In the genomic region with DNA sequence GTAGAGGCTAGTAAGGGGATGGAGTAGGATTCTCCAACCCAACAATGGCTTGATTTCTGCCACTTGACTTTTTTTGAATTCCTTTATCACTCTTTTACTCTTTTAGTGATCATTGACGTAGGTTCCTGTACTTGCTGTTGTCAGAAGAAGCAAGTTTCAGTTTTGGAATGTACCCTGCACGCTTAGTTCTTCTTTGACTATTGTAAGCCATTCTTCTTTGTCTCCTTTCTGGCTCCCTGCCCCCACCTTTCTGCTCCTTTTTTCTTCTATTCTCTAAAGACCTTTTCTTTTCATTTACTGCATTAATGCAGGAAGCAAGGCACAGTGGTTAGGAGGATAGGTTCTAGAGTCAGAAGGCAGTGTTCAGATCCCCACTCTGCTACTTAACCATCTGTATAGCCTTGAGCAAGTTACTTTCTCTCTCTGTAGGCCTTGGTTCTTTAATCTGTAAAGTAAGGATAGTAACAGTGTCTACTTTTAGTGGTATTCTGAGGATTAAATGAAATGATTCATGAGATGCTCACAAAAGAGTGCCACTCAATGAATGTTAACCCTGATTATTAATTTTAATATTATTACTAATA, we compare ENCODE assay signal across 14 cellular contexts. TPM values are rescaled to one million over a fixed set of nuclear protein-coding genes. Genes with fewer than 3 reads are reported as not detected.
A peak's percentile ranks its signal among the peaks of the same experiment; 100 is the strongest.
DNase-seq lines count a peak whose midpoint lies in the region; ATAC-seq and TF ChIP-seq lines count a peak whose summit lies in the region.
"Had no signal": no experiment of that assay in that cellular context is flagged by ENCODE, and none has a peak within 500 bp of the region (broad histone marks: within the 10 kb centered on the region; RNA-seq: fewer than 3 reads in every experiment).

No MANE protein-coding gene starts in this region.

- intact Hi-C loops in ascending aorta (cut with DNase I): no loop called here

- no peak for DNase-seq in NCI-H1930 (lab: John Stamatoyannopoulos, UW)
- no peak for DNase-seq in ascending aorta (ENCODE audit: low spot score in 2 of 2)
- DNase-seq: head of caudate nucleus, left ventricle myocardium inferior had no signal

- no peaks in the 10 kb centered on the region for H4K20me1 ChIP-seq in BLaER1 treated with 17β-estradiol and CSF1 and Interleukin-3, amounts not matched to agents 10 nM and 100 nM

- peak overlapping the region in 7 of 11 experiments; percentile 2 to 47 (median 10); a peak in 7 of 22 replicates for H3K27ac ChIP-seq in BLaER1 treated with 17β-estradiol and CSF1 and Interleukin-3, amounts not matched to agents 10 nM and 100 nM
- H3K27ac ChIP-seq in ascending aorta: no peak overlapping the region
- H3K27ac ChIP-seq: breast epithelium, left ventricle myocardium inferior, SJSA1 had no signal

- no peak for TF ChIP-seq CTCF in ascending aorta (IDR thresholded peaks at IDR 0.05)

- peaks cover 16 to 45% (median 28%) of the 10 kb centered on the region in 10 experiments for H3K4me1 ChIP-seq in BLaER1 treated with 17β-estradiol and CSF1 and Interleukin-3, amounts not matched to agents 10 nM and 100 nM
- H3K4me1 ChIP-seq in ascending aorta: no peaks in the 10 kb centered on the region
- H3K4me1 ChIP-seq: breast epithelium, SJSA1 had no signal

- 0 out of 22 replicates have a peak, but pooled peaks cover 0 to 4% (median 0%) of the 10 kb centered on the region in 11 experiments for H3K36me3 ChIP-seq in BLaER1 treated with 17β-estradiol and CSF1 and Interleukin-3, amounts not matched to agents 10 nM and 100 nM
- H3K36me3 ChIP-seq in ascending aorta: no peaks in the 10 kb centered on the region
- H3K36me3 ChIP-seq: breast epithelium, SJSA1 had no signal

- H3K4me3 ChIP-seq in BLaER1 treated with 17β-estradiol and CSF1 and Interleukin-3, amounts not matched to agents 10 nM and 100 nM: no peak overlapping the region
- no peak overlapping the region for H3K4me3 ChIP-seq in ascending aorta
- H3K4me3 ChIP-seq: breast epithelium, K562, left ventricle myocardium inferior, SJSA1 had no signal

- 0 out of 22 replicates have a peak overlapping the region, but pooled peaks of 1 of the 11 experiments have one; percentile 15 for H3K9ac ChIP-seq in BLaER1 treated with 17β-estradiol and CSF1 and Interleukin-3, amounts not matched to agents 10 nM and 100 nM

- no peaks in the 10 kb centered on the region for H3K27me3 ChIP-seq in BLaER1 treated with 17β-estradiol and CSF1 and Interleukin-3, amounts not matched to agents 10 nM and 100 nM
- no peaks in the 10 kb centered on the region for H3K27me3 ChIP-seq in ascending aorta
- H3K27me3 ChIP-seq: breast epithelium, SJSA1 had no signal

- H3K4me2 ChIP-seq in BLaER1 treated with 17β-estradiol and CSF1 and Interleukin-3, amounts not matched to agents 10 nM and 100 nM: peak overlapping the region; percentile 45 to 89 (median 78)

- peaks cover 0 to 32% (median 15%) of the 10 kb centered on the region in 11 experiments; a peak in 17 of 22 replicates for H3K9me3 ChIP-seq in BLaER1 treated with 17β-estradiol and CSF1 and Interleukin-3, amounts not matched to agents 10 nM and 100 nM (replicated peaks in 1 of 11)
- H3K9me3 ChIP-seq in ascending aorta: no peaks in the 10 kb centered on the region
- H3K9me3 ChIP-seq: breast epithelium, left ventricle myocardium inferior, SJSA1 had no signal

- ATAC-seq in GM18867 (IDR thresholded peaks at IDR 0.05; ENCODE audit: unreplicated experiment) (peak; percentile 96), HG02571 (IDR thresholded peaks at IDR 0.05; ENCODE audit: unreplicated experiment) (peak; percentile 94), HG03442 (IDR thresholded peaks at IDR 0.05; ENCODE audit: unreplicated experiment) (peak; percentile 96), GM21825 (IDR thresholded peaks at IDR 0.05; ENCODE audit: unreplicated experiment) (no peak), HG02623 (IDR thresholded peaks at IDR 0.05; ENCODE audit: unreplicated experiment) (no peak)
- ATAC-seq: K562 had no signal

RNA-seq across cellular contexts. Expression of gene RAG2, which starts 33.8 kb away (rescaled TPM):
- total RNA-seq in ascending aorta: not detected
- total RNA-seq: breast epithelium, endothelial cell of umbilical vein, left ventricle myocardium inferior, SJSA1 had no signal

RNA-seq across cellular contexts. Expression of gene IFTAP, which starts 37.5 kb away (rescaled TPM):
- 7.1 TPM for total RNA-seq in ascending aorta

Comparison
In these comparisons a context has a peak if more than half of its experiments do, and no peak if none do; other contexts are left out.
1. H3K27ac ChIP-seq: peak in BLaER1 treated with 17β-estradiol and CSF1 and Interleukin-3, amounts not matched to agents 10 nM and 100 nM (7 of 11); none in ascending aorta (0 of 2).
2. ATAC-seq: peak in GM18867 (single experiment), HG02571 (single experiment) and HG03442 (single experiment); none in GM21825 (single experiment) and HG02623 (single experiment).